In genomic region chr9:101791533-101791932, GRCh38 we compare ENCODE assay signal across 31 cellular contexts. TPM values are rescaled to one million over a fixed set of nuclear protein-coding genes. Genes with fewer than 3 reads are reported as not detected.
"Had no signal": no experiment of that assay in that cellular context is flagged by ENCODE, and none has a peak within 500 bp of the region (broad histone marks: within the 10 kb centered on the region; RNA-seq: fewer than 3 reads in every experiment).

No MANE protein-coding gene starts in this region.

- H3K4me1 ChIP-seq: adrenal gland, body of pancreas, breast epithelium had no signal

- H3K36me3 ChIP-seq: adrenal gland, brain microvascular endothelial cell, breast epithelium, WERI-Rb-1 had no signal

- FAIRE-seq: astrocyte had no signal

- H3K9me3 ChIP-seq: adrenal gland, body of pancreas, breast epithelium had no signal

- DNase-seq: activated CD4-positive, alpha-beta memory T cell treated with anti-CD3 and anti-CD28 coated beads, Interleukin-2, amount 10 ng/mL, durations not matched to agents 7 days and 5 days; activated CD4-positive, alpha-beta T cell treated with anti-CD3 and anti-CD28 coated beads for 1 hour; activated CD4-positive, alpha-beta T cell treated with anti-CD3 and anti-CD28 coated beads, Interleukin-2, amount 10 ng/mL, durations not matched to agents 7 days and 5 days; activated CD4-positive, CD25-positive, alpha-beta regulatory T cell; activated CD8-positive, alpha-beta memory T cell treated with anti-CD3 and anti-CD28 coated beads for 24 hours; activated CD8-positive, alpha-beta memory T cell treated with anti-CD3 and anti-CD28 coated beads, Interleukin-2, amount 10 ng/mL, durations not matched to agents 7 days and 5 days; activated CD8-positive, alpha-beta memory T cell treated with anti-CD3 and anti-CD28 coated beads, Interleukin-2, amount 50 U/mL, for 48 hours; activated effector memory CD4-positive, alpha-beta T cell treated with anti-CD3 and anti-CD28 coated beads, Interleukin-2, amount 50 U/mL, for 16 hours; activated gamma-delta T cell treated with Interleukin-2 at 50 U/mL for 16 hours; activated naive CD4-positive, alpha-beta T cell; activated naive CD4-positive, alpha-beta T cell treated with anti-CD3 and anti-CD28 coated beads, Interleukin-2, amount 50 U/mL, for 16 hours; activated T-cell treated with anti-CD3 and anti-CD28 coated beads, Interleukin-2, amount 50 U/mL, for 4 hours; amniotic stem cell; aorta; central memory CD4-positive, alpha-beta T cell; T-helper 1 cell; T-helper 9 cell had no signal

- H3K27me3 ChIP-seq: adrenal gland, body of pancreas, brain microvascular endothelial cell had no signal

- H3K27ac ChIP-seq: adrenal gland, body of pancreas, brain microvascular endothelial cell, breast epithelium, WERI-Rb-1 had no signal

- H3K4me3 ChIP-seq: adrenal gland, body of pancreas, breast epithelium had no signal

- ATAC-seq: activated CD4-positive, alpha-beta T cell treated with anti-CD3 and anti-CD28 coated beads for 36 hours; activated CD4-positive, CD25-positive, alpha-beta regulatory T cell treated with anti-CD3 and anti-CD28 coated beads, Interleukin-2, amount 50 U/mL, for 24 hours; activated CD8-positive, alpha-beta memory T cell treated with anti-CD3 and anti-CD28 coated beads, Interleukin-2, amount 10 ng/mL, durations not matched to agents 7 days and 5 days; activated CD8-positive, alpha-beta T cell treated with anti-CD3 and anti-CD28 coated beads, Interleukin-2, amount 10 ng/mL, durations not matched to agents 7 days and 5 days; activated T-cell treated with anti-CD3 and anti-CD28 coated beads, Interleukin-2, amount 50 U/mL, for 4 hours; activated T-helper 17 cell treated with anti-CD3 and anti-CD28 coated beads, Interleukin-2, amount 50 U/mL, for 72 hours; body of pancreas had no signal

RNA-seq across cellular contexts. Expression of gene GRIN3A, which starts 53.1 kb away (rescaled TPM):
- total RNA-seq: activated CD4-positive, alpha-beta memory T cell treated with anti-CD3 and anti-CD28 coated beads, Interleukin-2, amount 10 ng/mL, durations not matched to agents 7 days and 5 days; activated CD4-positive, alpha-beta T cell treated with anti-CD3 and anti-CD28 coated beads for 36 hours; activated CD4-positive, alpha-beta T cell treated with anti-CD3 and anti-CD28 coated beads, Interleukin-2, amount 10 ng/mL, durations not matched to agents 7 days and 5 days; activated CD8-positive, alpha-beta memory T cell treated with anti-CD3 and anti-CD28 coated beads, Interleukin-2, amount 10 ng/mL, durations not matched to agents 7 days and 5 days; activated CD8-positive, alpha-beta T cell treated with anti-CD3 and anti-CD28 coated beads, Interleukin-2, amount 10 ng/mL, durations not matched to agents 7 days and 5 days; activated naive CD4-positive, alpha-beta T cell treated with anti-CD3 and anti-CD28 coated beads for 36 hours; activated naive CD8-positive, alpha-beta T cell treated with anti-CD3 and anti-CD28 coated beads for 36 hours; activated T-cell treated with anti-CD3 and anti-CD28 coated beads, Interleukin-2, amount 50 U/mL, for 4 hours; activated T-cell treated with anti-CD3 and anti-CD28 coated beads, Interleukin-2, amount 50 U/mL, for 72 hours; activated T-helper 1 cell treated with anti-CD3 and anti-CD28 coated beads, Interleukin-12 subunit alpha, Interleukin-12 subunit beta, Interleukin-2, Interleukin-4 antibody, amounts not matched to agents 30 ng/mL and 10 ng/mL and 1 ng/mL, durations not matched to agents 14 hours and 24 hours and 36 hours; activated T-helper 17 cell treated with anti-CD3 and anti-CD28 coated beads, Interleukin-2, amount 50 U/mL, for 72 hours; astrocyte had no signal
- polyA plus RNA-seq: aorta had no signal
